Comparison of ENCODE assay signal across 12 cellular contexts in genomic region chr14:61545716-61546455, GRCh38.
DNase-seq lines count a peak whose midpoint lies in the region; ATAC-seq and TF ChIP-seq lines count a peak whose summit lies in the region.
"Had no signal": no experiment of that assay in that cellular context is flagged by ENCODE, and none has a peak within 500 bp of the region (broad histone marks: within the 10 kb centered on the region; RNA-seq: fewer than 3 reads in every experiment).

No MANE protein-coding gene starts in this region.

- DNase-seq in CD8-positive, alpha-beta T cell: no peak
- DNase-seq in activated naive CD8-positive, alpha-beta T cell treated with anti-CD3 and anti-CD28 coated beads for 36 hours: no peak
- DNase-seq in left ventricle myocardium superior: no peak
- DNase-seq in NCI-H2107 (lab: John Stamatoyannopoulos, UW): no peak
- DNase-seq in stimulated activated CD4-positive, alpha-beta T cell treated with anti-CD3 and anti-CD28 coated beads, Interleukin-12 subunit alpha, Interleukin-12 subunit beta, amount 100 ng/mL, for 4 hours: no peak
- no peak for DNase-seq in DMS114 treated with DMSO at 0.1 percent for 48 hours (lab: John Stamatoyannopoulos, UW; ENCODE audit: unreplicated experiment)
- DNase-seq: H9, NCI-H1417 treated with DMSO at 0.1 percent for 48 hours, NCI-H82 had no signal

- H3K9me3 Mint-ChIP-seq in CD8-positive, alpha-beta T cell: no peaks in the 10 kb centered on the region
- H3K9me3 Mint-ChIP-seq in activated naive CD8-positive, alpha-beta T cell treated with anti-CD3 and anti-CD28 coated beads for 36 hours: no peaks in the 10 kb centered on the region
- H3K9me3 Mint-ChIP-seq: H9 had no signal

- peak overlapping the region; percentile 70 for H3K9ac ChIP-seq in skeletal muscle satellite cell (ENCODE audit: low read depth, low read length)
- H3K9ac ChIP-seq: parathyroid adenoma had no signal

- no peaks in the 10 kb centered on the region for H3K4me1 ChIP-seq in CD8-positive, alpha-beta T cell (ENCODE audit: insufficient read depth, low read length)
- peaks cover 66% of the 10 kb centered on the region for H3K4me1 ChIP-seq in skeletal muscle satellite cell (ENCODE audit: control insufficient read depth, insufficient read depth, low read length)

- peaks cover 18% of the 10 kb centered on the region for H3K4me1 Mint-ChIP-seq in CD8-positive, alpha-beta T cell (ENCODE audit: low read depth)
- H3K4me1 Mint-ChIP-seq in activated naive CD8-positive, alpha-beta T cell treated with anti-CD3 and anti-CD28 coated beads for 36 hours: peaks cover 32% of the 10 kb centered on the region

- TF ChIP-seq POLR2A in GM18505 (IDR thresholded peaks at IDR 0.05; ENCODE audit: borderline replicate concordance, extremely low read depth, insufficient read depth, insufficient read length): no peak

- no peak overlapping the region for H3K4me3 Mint-ChIP-seq in CD8-positive, alpha-beta T cell
- no peak overlapping the region for H3K4me3 Mint-ChIP-seq in activated naive CD8-positive, alpha-beta T cell treated with anti-CD3 and anti-CD28 coated beads for 36 hours
- H3K4me3 Mint-ChIP-seq: H9 had no signal

- CTCF ChIA-PET in CD8-positive, alpha-beta T cell (lab: Charles Lee): interaction anchor here (1.2 to 1.5 kb wide), 3 partner anchors 11 to 291 kb away, joined by 3 to 6 read pairs (median 3); no protein-coding TSS in a partner anchor

- POLR2A ChIA-PET in CD8-positive, alpha-beta T cell (lab: Charles Lee): interaction anchor here (0.6 to 1.0 kb wide), 2 partner anchors 11 to 42 kb away, joined by 3 to 4 read pairs; no protein-coding TSS in a partner anchor

- no peak for TF ChIP-seq CTCF in CD8-positive, alpha-beta T cell (IDR thresholded peaks at IDR 0.05)

- H3K27me3 ChIP-seq in CD8-positive, alpha-beta T cell (ENCODE audit: insufficient read depth, low read length): no peaks in the 10 kb centered on the region
- H3K27me3 ChIP-seq in skeletal muscle satellite cell (ENCODE audit: control insufficient read depth, insufficient read depth, low read length): no peaks in the 10 kb centered on the region

- H3K36me3 ChIP-seq in CD8-positive, alpha-beta T cell (ENCODE audit: insufficient read depth, low read length): peaks cover 71% of the 10 kb centered on the region
- no peaks in the 10 kb centered on the region for H3K36me3 ChIP-seq in skeletal muscle satellite cell (ENCODE audit: insufficient read depth, low read length)

- no peaks in the 10 kb centered on the region for H3K27me3 Mint-ChIP-seq in CD8-positive, alpha-beta T cell (ENCODE audit: low read depth)
- H3K27me3 Mint-ChIP-seq in activated naive CD8-positive, alpha-beta T cell treated with anti-CD3 and anti-CD28 coated beads for 36 hours: no peaks in the 10 kb centered on the region

- ATAC-seq in CD8-positive, alpha-beta T cell: no peak
- ATAC-seq in left ventricle myocardium superior (peak; percentile 21), GM18505 (IDR thresholded peaks at IDR 0.05; ENCODE audit: unreplicated experiment) (no peak)

- no peaks in the 10 kb centered on the region for H3K9me3 ChIP-seq in CD8-positive, alpha-beta T cell (ENCODE audit: low read length)
- no peaks in the 10 kb centered on the region for H3K9me3 ChIP-seq in skeletal muscle satellite cell (replicated peaks; ENCODE audit: low read length)

- intact Hi-C loops in CD8-positive, alpha-beta T cell (cut with DNase I, micrococcal nuclease): loop anchor here in 1 of 2 experiments (5.0 kb wide), 1 partner anchor 44 kb away; no protein-coding TSS in a partner anchor
- intact Hi-C loops in left ventricle myocardium superior (cut with micrococcal nuclease): no loop called here

- H3K27ac ChIP-seq in CD8-positive, alpha-beta T cell (ENCODE audit: low read depth, low read length): no peak overlapping the region
- H3K27ac ChIP-seq: parathyroid adenoma had no signal

- no peak overlapping the region for H3K4me2 ChIP-seq in skeletal muscle satellite cell (ENCODE audit: low read length)

- H3K36me3 Mint-ChIP-seq in CD8-positive, alpha-beta T cell: peaks cover 97% of the 10 kb centered on the region
- H3K36me3 Mint-ChIP-seq in activated naive CD8-positive, alpha-beta T cell treated with anti-CD3 and anti-CD28 coated beads for 36 hours: peaks cover 64% of the 10 kb centered on the region

- no peak overlapping the region for H3K4me3 ChIP-seq in CD8-positive, alpha-beta T cell (ENCODE audit: low read depth, low read length)
- no peak overlapping the region for H3K4me3 ChIP-seq in skeletal muscle satellite cell (ENCODE audit: low read length)

- H3K27ac Mint-ChIP-seq in CD8-positive, alpha-beta T cell: peak overlapping the region; percentile 78
- peak overlapping the region; percentile 71 for H3K27ac Mint-ChIP-seq in activated naive CD8-positive, alpha-beta T cell treated with anti-CD3 and anti-CD28 coated beads for 36 hours
